ENCODE assay signal across 30 cellular contexts in the genomic region with DNA sequence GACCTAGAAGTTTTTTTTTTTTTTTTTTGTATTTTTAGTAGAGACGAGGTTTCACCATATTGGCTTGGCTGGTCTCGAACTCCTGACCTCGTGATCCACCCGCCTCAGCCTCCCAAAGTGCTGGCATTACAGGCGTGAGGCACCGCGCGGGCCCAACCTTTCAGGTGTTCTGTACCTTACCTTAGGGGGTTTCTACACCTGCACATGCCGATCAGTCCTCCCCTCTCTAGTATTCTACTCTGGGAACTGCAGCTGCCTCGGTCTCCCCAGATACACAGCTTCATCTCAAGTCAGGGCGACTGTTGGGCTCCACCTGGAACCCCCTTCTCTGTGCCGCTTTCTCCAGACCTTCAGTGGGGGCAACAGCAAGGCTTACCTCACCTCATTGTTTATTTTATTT.
"Had no signal": no experiment of that assay in that cellular context is flagged by ENCODE, and none has a peak within 500 bp of the region (broad histone marks: within the 10 kb centered on the region; RNA-seq: fewer than 3 reads in every experiment).

No MANE protein-coding gene starts in this region.

- H3K9me3 Mint-ChIP-seq: activated CD8-positive, alpha-beta T cell treated with anti-CD3 and anti-CD28 coated beads for 36 hours; activated naive CD8-positive, alpha-beta T cell treated with anti-CD3 and anti-CD28 coated beads, Interleukin-2, amount 10 ng/mL, durations not matched to agents 7 days and 5 days; activated T-helper 2 cell treated with anti-CD3 and anti-CD28 coated beads, Interferon-gamma antibody, Interleukin-2, Interleukin-4, amounts not matched to agents 10 μg/mL and 5 μg/mL and 100 μg/mL, durations not matched to agents 14 hours and 24 hours and 36 hours; T-helper 1 cell treated with Interleukin-12 subunit alpha and Interleukin-12 subunit beta and Interleukin-4 antibody, amounts not matched to agents 30 μg/mL and 1 μg/mL, for 36 hours had no signal

- H3K9ac ChIP-seq: KMS-11 had no signal

- H3K4me3 ChIP-seq: ascending aorta, cardiac muscle cell, SJCRH30, SK-N-MC had no signal

- H3K9me3 ChIP-seq: ascending aorta, SJCRH30 had no signal

- H3K36me3 Mint-ChIP-seq: activated naive CD4-positive, alpha-beta T cell treated with anti-CD3 and anti-CD28 coated beads, Interleukin-2, amount 50 U/mL, for 24 hours; activated naive CD8-positive, alpha-beta T cell treated with anti-CD3 and anti-CD28 coated beads, Interleukin-2, amount 10 ng/mL, durations not matched to agents 7 days and 5 days had no signal

- H3K36me3 ChIP-seq: ascending aorta, cardiac muscle cell, SJCRH30, WERI-Rb-1 had no signal

- H3K27ac ChIP-seq: ascending aorta, cardiac muscle cell, KMS-11, SJCRH30, SK-N-MC, WERI-Rb-1 had no signal

- H3K4me1 Mint-ChIP-seq: activated naive CD4-positive, alpha-beta T cell treated with anti-CD3 and anti-CD28 coated beads, Interleukin-2, amount 50 U/mL, for 24 hours; activated naive CD8-positive, alpha-beta T cell treated with anti-CD3 and anti-CD28 coated beads, Interleukin-2, amount 10 ng/mL, durations not matched to agents 7 days and 5 days had no signal

- H3K27ac Mint-ChIP-seq: activated CD8-positive, alpha-beta T cell treated with anti-CD3 and anti-CD28 coated beads for 36 hours; activated naive CD4-positive, alpha-beta T cell treated with anti-CD3 and anti-CD28 coated beads, Interleukin-2, amount 50 U/mL, for 24 hours; activated naive CD8-positive, alpha-beta T cell treated with anti-CD3 and anti-CD28 coated beads, Interleukin-2, amount 10 ng/mL, durations not matched to agents 7 days and 5 days; activated T-helper 2 cell treated with anti-CD3 and anti-CD28 coated beads, Interferon-gamma antibody, Interleukin-2, Interleukin-4, amounts not matched to agents 10 μg/mL and 5 μg/mL and 100 μg/mL, durations not matched to agents 14 hours and 24 hours and 36 hours; T-helper 1 cell treated with Interleukin-12 subunit alpha and Interleukin-12 subunit beta and Interleukin-4 antibody, amounts not matched to agents 30 μg/mL and 1 μg/mL, for 36 hours had no signal

- H3K4me2 ChIP-seq: KMS-11 had no signal

- H3K4me3 Mint-ChIP-seq: activated CD8-positive, alpha-beta T cell treated with anti-CD3 and anti-CD28 coated beads for 36 hours; activated naive CD4-positive, alpha-beta T cell treated with anti-CD3 and anti-CD28 coated beads, Interleukin-2, amount 50 U/mL, for 24 hours; activated naive CD8-positive, alpha-beta T cell treated with anti-CD3 and anti-CD28 coated beads, Interleukin-2, amount 10 ng/mL, durations not matched to agents 7 days and 5 days; T-helper 1 cell treated with Interleukin-12 subunit alpha and Interleukin-12 subunit beta and Interleukin-4 antibody, amounts not matched to agents 30 μg/mL and 1 μg/mL, for 36 hours had no signal

- DNase-seq: activated CD4-positive, alpha-beta T cell treated with anti-CD3 and anti-CD28 coated beads for 1 hour; activated CD4-positive, alpha-beta T cell treated with anti-CD3 and anti-CD28 coated beads for 48 hours; activated CD4-positive, alpha-beta T cell treated with anti-CD3 and anti-CD28 coated beads, Interleukin-2, amount 50 U/mL, for 4 hours; activated CD4-positive, CD25-positive, alpha-beta regulatory T cell; activated CD8-positive, alpha-beta T cell treated with anti-CD3 and anti-CD28 coated beads for 36 hours; activated gamma-delta T cell; activated naive CD4-positive, alpha-beta T cell treated with Interleukin-2 at 50 U/mL for 16 hours; activated naive CD8-positive, alpha-beta T cell treated with anti-CD3 and anti-CD28 coated beads, Interleukin-2, amount 10 ng/mL, durations not matched to agents 7 days and 5 days; activated T-cell treated with anti-CD3 and anti-CD28 coated beads, Interleukin-2, amount 50 U/mL, for 1 hour; amygdala; MM.1S; MV-4-11; NCI-H1092; NCI-H1436 treated with DMSO at 0.1 percent for 48 hours; NCI-H1694 treated with DMSO at 0.1 percent for 48 hours; NCI-H2029; NCI-H345; NCI-H524 treated with DMSO at 0.1 percent for 48 hours; NK-92 treated with Interleukin-12 subunit alpha and Interleukin-12 subunit beta, amount 100 ng/mL, for 24 hours; PC-3; SHP77; SJCRH30; WERI-Rb-1 had no signal

- H3K27me3 ChIP-seq: ascending aorta, cardiac muscle cell, SJCRH30 had no signal
